19 cellular contexts compared by ENCODE assay signal in the genomic region with DNA sequence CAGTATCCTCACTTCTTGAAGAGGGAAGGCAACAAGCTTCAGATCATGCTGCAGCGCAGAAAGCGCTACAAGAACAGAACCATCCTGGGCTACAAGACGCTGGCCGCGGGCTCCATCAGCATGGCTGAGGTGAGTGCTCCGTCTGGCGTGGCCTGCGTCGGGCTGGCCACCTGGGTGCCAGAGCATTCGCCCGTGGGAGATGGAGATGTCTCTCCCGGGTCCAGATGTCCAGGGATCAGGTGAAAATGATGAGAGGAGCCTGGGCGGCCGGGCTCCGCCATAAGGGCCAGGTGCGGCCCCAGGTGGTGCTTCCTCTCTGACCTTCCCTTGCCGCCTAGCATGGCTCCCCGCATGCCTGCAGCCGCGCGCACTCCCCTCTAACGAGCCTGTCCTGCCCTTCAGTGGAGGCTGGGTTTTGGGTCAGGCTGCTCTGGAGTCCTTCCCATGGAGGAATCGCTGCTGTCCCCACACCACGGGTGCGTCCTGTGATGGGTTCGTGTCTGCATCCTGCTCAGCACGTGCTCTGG. TPM values are rescaled to one million over a fixed set of nuclear protein-coding genes. Genes with fewer than 3 reads are reported as not detected.
A peak's percentile ranks its signal among the peaks of the same experiment; 100 is the strongest.
DNase-seq lines count a peak whose midpoint lies in the region; ATAC-seq and TF ChIP-seq lines count a peak whose summit lies in the region.
"Had no signal": no experiment of that assay in that cellular context is flagged by ENCODE, and none has a peak within 500 bp of the region (broad histone marks: within the 10 kb centered on the region; RNA-seq: fewer than 3 reads in every experiment).

No MANE protein-coding gene starts in this region.

- ATAC-seq in RWPE2 (ENCODE audit: low read depth) (no peak), naive B cell (ENCODE audit: low read depth in 2 of 2) (no peak), HG03025 (IDR thresholded peaks at IDR 0.05; ENCODE audit: low FRiP score, unreplicated experiment) (no peak), HG02870 (IDR thresholded peaks at IDR 0.05; ENCODE audit: unreplicated experiment) (no peak)
- ATAC-seq: A549; CD8-positive, alpha-beta T cell; HCT116 had no signal

- TF ChIP-seq CTCF in RWPE2 (IDR thresholded peaks at IDR 0.05; ENCODE audit: poor library complexity, severe bottlenecking), result no peak

- H3K27ac Mint-ChIP-seq in naive B cell, result peak overlapping the region in 4 of 6 donors; percentile 11 to 70 (median 50)
- H3K27ac Mint-ChIP-seq: CD8-positive, alpha-beta T cell had no signal

- H3K9me3 Mint-ChIP-seq in naive B cell, result no peaks in the 10 kb centered on the region
- H3K9me3 Mint-ChIP-seq: CD4-positive, CD25-positive, alpha-beta regulatory T cell; CD8-positive, alpha-beta T cell had no signal

- no peak overlapping the region for H3K4me3 Mint-ChIP-seq in naive B cell
- H3K4me3 Mint-ChIP-seq: CD4-positive, CD25-positive, alpha-beta regulatory T cell; CD8-positive, alpha-beta T cell had no signal

- H3K4me1 ChIP-seq in BLaER1, result peaks cover 16% of the 10 kb centered on the region
- H3K4me1 ChIP-seq in RWPE2 (ENCODE audit: insufficient read depth, poor library complexity, severe bottlenecking), result peaks cover 2% of the 10 kb centered on the region
- H3K4me1 ChIP-seq: Caco-2 had no signal

- no peaks in the 10 kb centered on the region for H3K36me3 Mint-ChIP-seq in naive B cell
- H3K36me3 Mint-ChIP-seq: CD4-positive, CD25-positive, alpha-beta regulatory T cell had no signal

- H3K4me2 ChIP-seq in BLaER1, result no peak overlapping the region
- H3K4me2 ChIP-seq: A549 had no signal

- H3K36me3 ChIP-seq in BLaER1 (peaks cover 53% of the 10 kb centered on the region), RWPE2 (ENCODE audit: low read depth) (peaks cover 4% of the 10 kb centered on the region)

- H3K9ac ChIP-seq in BLaER1, result no peak overlapping the region

- H3K27ac ChIP-seq in BLaER1, result peak overlapping the region; percentile 35
- H3K27ac ChIP-seq in RWPE2 (ENCODE audit: poor library complexity, severe bottlenecking), result no peak overlapping the region
- H3K27ac ChIP-seq: C4-2B had no signal

- H3K27me3 Mint-ChIP-seq in naive B cell, result no peaks in the 10 kb centered on the region
- H3K27me3 Mint-ChIP-seq: CD4-positive, CD25-positive, alpha-beta regulatory T cell had no signal

- H3K4me1 Mint-ChIP-seq in naive B cell, result peaks cover 4 to 8% (median 6%) of the 10 kb centered on the region in 3 donors

- H3K9me3 ChIP-seq in BLaER1 (no peaks in the 10 kb centered on the region), RWPE2 (ENCODE audit: severe bottlenecking) (no peaks in the 10 kb centered on the region)
- H3K9me3 ChIP-seq: A549, Caco-2 had no signal

- no peak overlapping the region for H3K4me3 ChIP-seq in BLaER1
- no peak overlapping the region for H3K4me3 ChIP-seq in RWPE2 (ENCODE audit: severe bottlenecking)
- H3K4me3 ChIP-seq: A549 had no signal

- H3K27me3 ChIP-seq in BLaER1 (no peaks in the 10 kb centered on the region), RWPE2 (ENCODE audit: insufficient read depth, poor library complexity, severe bottlenecking) (no peaks in the 10 kb centered on the region)

- peaks cover 31% of the 10 kb centered on the region for H4K20me1 ChIP-seq in BLaER1

- DNase-seq in RWPE2 (ENCODE audit: low spot score) (peak; percentile 69), naive B cell (no peak), hypothalamus (lab: John Stamatoyannopoulos, UW) (no peak)
- DNase-seq: 8988T; ACHN; AML-193; CD4-positive, CD25-positive, alpha-beta regulatory T cell; CD8-positive, alpha-beta T cell; DMS153; DND-41; GOT3; H7 had no signal

RNA-seq across cellular contexts. Expression of gene PACS2, which starts 40.6 kb away (rescaled TPM):
- polyA plus RNA-seq in naive B cell (ENCODE audit: low read depth in 6 of 6), result 1 to 10 TPM; 1.3 to 3.7 (median 1.5) TPM

RNA-seq across cellular contexts. Expression of gene TEX22, which starts 43.2 kb away (rescaled TPM):
- polyA plus RNA-seq in naive B cell (ENCODE audit: low read depth in 6 of 6), result under 1 TPM in 3 of 6 donors, not detected in 3; 0.21 to 0.77 (median 0.65) TPM

RNA-seq across cellular contexts. Expression of gene BRF1, which starts 54.3 kb away (rescaled TPM):
- 1 to 10 TPM; 3.1 to 8.9 (median 6.0) TPM for polyA plus RNA-seq in naive B cell (ENCODE audit: low read depth in 6 of 6)
